Comparison of ENCODE assay signal across 16 cellular contexts in genomic region chr9:19782005-19782404, GRCh38. TPM values are rescaled to one million over a fixed set of nuclear protein-coding genes. Genes with fewer than 3 reads are reported as not detected.
DNase-seq lines count a peak whose midpoint lies in the region; ATAC-seq, FAIRE-seq and TF ChIP-seq lines count a peak whose summit lies in the region.
"Had no signal": no experiment of that assay in that cellular context is flagged by ENCODE, and none has a peak within 500 bp of the region (broad histone marks: within the 10 kb centered on the region; RNA-seq: fewer than 3 reads in every experiment).

No MANE protein-coding gene starts in this region.

- TF ChIP-seq CTCF in upper lobe of left lung (IDR thresholded peaks at IDR 0.05) = no peak

- ATAC-seq in GM21529 (IDR thresholded peaks at IDR 0.05; ENCODE audit: unreplicated experiment) = no peak
- ATAC-seq in upper lobe of left lung (ENCODE audit: low FRiP score in 2 of 2) = no peak

- TF ChIP-seq POLR2A in upper lobe of left lung (IDR thresholded peaks at IDR 0.05) (no peak), GM12892 (IDR thresholded peaks at IDR 0.05; ENCODE audit: low read depth, low read length) (no peak)

- TF ChIP-seq EP300 in upper lobe of left lung (IDR thresholded peaks at IDR 0.05) = no peak

- no peaks in the 10 kb centered on the region for H3K4me1 ChIP-seq in upper lobe of left lung
- H3K4me1 ChIP-seq: BLaER1, testis had no signal

- H3K9me3 ChIP-seq in upper lobe of left lung = no peaks in the 10 kb centered on the region
- H3K9me3 ChIP-seq: BLaER1, testis had no signal

- no peak overlapping the region for H3K27ac ChIP-seq in upper lobe of left lung
- H3K27ac ChIP-seq: BLaER1, testis had no signal

- no peaks in the 10 kb centered on the region for H3K36me3 ChIP-seq in upper lobe of left lung
- H3K36me3 ChIP-seq: BLaER1 had no signal

- no peak overlapping the region for H3K4me3 ChIP-seq in upper lobe of left lung
- H3K4me3 ChIP-seq: BLaER1, testis had no signal

- WGBS in upper lobe of left lung, 2 donors = 0 to 12% methylated on average over 3 of the region's 3 CpGs

- no peak for FAIRE-seq in GM12892 (lab: Jason Lieb, UNC)

- DNase-seq in COLO829 (ENCODE audit: low spot score) = peak; percentile 2
- DNase-seq in Kasumi-1 (lab: John Stamatoyannopoulos, UW) = peak; percentile 23 to 36
- peak; percentile 53 for DNase-seq in astrocyte of the hippocampus (ENCODE audit: low read depth, low spot score)
- peak; percentile 49 for DNase-seq in iPS-NIHi11 (ENCODE audit: low spot score)
- no peak for DNase-seq in UCSD-AML1 (lab: John Stamatoyannopoulos, UW; ENCODE audit: unreplicated experiment)
- no peak for DNase-seq in upper lobe of left lung
- no peak for DNase-seq in GM12892 (ENCODE audit: insufficient read length)
- DNase-seq: activated CD4-positive, alpha-beta T cell treated with anti-CD3 and anti-CD28 coated beads for 48 hours; activated naive CD4-positive, alpha-beta T cell treated with anti-CD3 and anti-CD28 coated beads, Interleukin-2, amount 10 ng/mL, durations not matched to agents 7 days and 5 days; testis had no signal

- no peaks in the 10 kb centered on the region for H3K27me3 ChIP-seq in upper lobe of left lung
- H3K27me3 ChIP-seq: BLaER1, testis had no signal

RNA-seq across cellular contexts. Expression of gene SLC24A2, which starts 6.8 kb away (rescaled TPM):
- under 1 TPM in 1 of 6 donors, not detected in 5; 0.03 TPM for total RNA-seq in upper lobe of left lung
- 0.02 TPM for polyA plus RNA-seq in GM12892 (2012; ENCODE audit: missing spikeins)
- total RNA-seq: dermis microvascular lymphatic vessel endothelial cell, mesenteric fat pad, pulmonary artery endothelial cell, SK-MEL-5 had no signal

Comparison
In these comparisons a context has a peak if more than half of its experiments do, and no peak if none do; other contexts are left out.
1. DNase-seq: peak in COLO829 (single experiment), Kasumi-1 (2 of 2), astrocyte of the hippocampus (single experiment) and iPS-NIHi11 (single experiment); none in UCSD-AML1 (single experiment), upper lobe of left lung (0 of 2) and GM12892 (single experiment).